Comparison of ENCODE assay signal across 1 cellular context in the genomic region with DNA sequence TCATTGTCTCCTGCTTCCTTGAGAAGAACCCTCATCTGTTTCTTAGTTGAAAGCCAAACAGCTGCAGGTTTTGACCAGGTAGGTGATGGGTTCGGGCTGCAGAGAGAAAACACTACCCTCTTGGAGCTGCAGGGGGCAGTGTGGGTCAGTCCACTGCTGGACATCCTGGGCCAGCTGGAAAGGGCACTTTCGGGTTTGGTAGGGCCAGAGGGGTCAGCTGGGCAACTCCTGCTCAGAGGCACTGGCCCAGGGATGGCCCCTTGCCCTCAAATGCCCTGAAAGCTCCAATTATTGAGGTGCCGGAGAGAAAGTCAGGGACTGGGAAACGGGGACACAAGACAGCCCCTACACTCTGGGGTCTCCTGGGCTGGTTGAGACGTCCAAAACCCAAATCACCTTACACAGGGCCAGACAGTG.
TF ChIP-seq lines count a peak whose summit lies in the region.

No MANE protein-coding gene starts in this region.

TF ChIP-seq in HCT116, 20 proteins besides CTCF, POLR2A, EP300 and RAD21 (continued from another document):
- TF ChIP-seq REST (IDR thresholded peaks at IDR 0.05; ENCODE audit: low read depth) (no peak), SRF (IDR thresholded peaks at IDR 0.05; ENCODE audit: low read depth) (no peak)
